ENCODE assay signal across 13 cellular contexts in genomic region chr2:191894681-191895147, GRCh38. TPM values are rescaled to one million over a fixed set of nuclear protein-coding genes. Genes with fewer than 3 reads are reported as not detected.
DNase-seq lines count a peak whose midpoint lies in the region; ATAC-seq, FAIRE-seq and TF ChIP-seq lines count a peak whose summit lies in the region.
"Had no signal": no experiment of that assay in that cellular context is flagged by ENCODE, and none has a peak within 500 bp of the region (broad histone marks: within the 10 kb centered on the region; RNA-seq: fewer than 3 reads in every experiment).

No MANE protein-coding gene starts in this region.

- no peak overlapping the region for H2AFZ ChIP-seq in astrocyte (ENCODE audit: low read depth, low read length)

- DNase-seq in Daoy (ENCODE audit: low read depth) (peak; percentile 33), astrocyte (ENCODE audit: low read depth) (peak; percentile 89), kidney tubule cell (ENCODE audit: low spot score) (peak; percentile 83), NCI-H2196 treated with DMSO at 0.1 percent for 48 hours (lab: John Stamatoyannopoulos, UW; ENCODE audit: unreplicated experiment) (no peak), NCI-H2107 treated with DMSO at 0.1 percent for 48 hours (lab: John Stamatoyannopoulos, UW; ENCODE audit: unreplicated experiment) (no peak)
- DNase-seq in activated naive CD4-positive, alpha-beta T cell treated with anti-CD3 and anti-CD28 coated beads, Interleukin-2, amount 50 U/mL, for 16 hours, result no peak
- DNase-seq: activated B cell treated with CpG ODN at 0.5 μM for 24 hours, activated gamma-delta T cell treated with Interleukin-2 at 50 U/mL for 16 hours, Caco-2, endodermal cell, MM.1S had no signal

- no peak overlapping the region for H3K4me3 Mint-ChIP-seq in astrocyte (ENCODE audit: unreplicated experiment)
- H3K4me3 Mint-ChIP-seq: activated B cell treated with CpG ODN at 0.5 μM for 24 hours, endodermal cell had no signal

- peak overlapping the region; percentile 13 for H3K27ac Mint-ChIP-seq in astrocyte (ENCODE audit: unreplicated experiment)
- H3K27ac Mint-ChIP-seq: activated B cell treated with CpG ODN at 0.5 μM for 24 hours, endodermal cell had no signal

- no peaks in the 10 kb centered on the region for H3K36me3 ChIP-seq in astrocyte (ENCODE audit: insufficient read depth, low read length)

- no peaks in the 10 kb centered on the region for H3K27me3 Mint-ChIP-seq in astrocyte (ENCODE audit: low read depth, unreplicated experiment)
- H3K27me3 Mint-ChIP-seq: activated B cell treated with CpG ODN at 0.5 μM for 24 hours had no signal

- peak overlapping the region; percentile 54 for H3K4me2 ChIP-seq in astrocyte (ENCODE audit: low read length)

- H4K20me1 ChIP-seq in astrocyte (ENCODE audit: insufficient read depth, low read length), result no peaks in the 10 kb centered on the region

- ATAC-seq in HG02885 (IDR thresholded peaks at IDR 0.05; ENCODE audit: poor library complexity, unreplicated experiment), result peak; percentile 42
- no peak for ATAC-seq in HG02642 (IDR thresholded peaks at IDR 0.05; ENCODE audit: poor library complexity, unreplicated experiment)

- H3K27ac ChIP-seq in astrocyte (ENCODE audit: low read depth, low read length), result peak overlapping the region; percentile 82

- no peaks in the 10 kb centered on the region for H3K79me2 ChIP-seq in astrocyte (ENCODE audit: insufficient read depth, low read length)

- no peak overlapping the region for H3K4me3 ChIP-seq in astrocyte (ENCODE audit: insufficient read depth, low read depth, low read length)

- H3K27me3 ChIP-seq in astrocyte (ENCODE audit: insufficient read depth, low read length), result no peaks in the 10 kb centered on the region

- H3K9me3 Mint-ChIP-seq in astrocyte (ENCODE audit: unreplicated experiment), result peaks cover 5% of the 10 kb centered on the region
- H3K9me3 Mint-ChIP-seq: activated B cell treated with CpG ODN at 0.5 μM for 24 hours had no signal

- no peaks in the 10 kb centered on the region for H3K9me3 ChIP-seq in astrocyte (ENCODE audit: insufficient read depth, low read depth, low read length)
- H3K9me3 ChIP-seq: Caco-2 had no signal

- FAIRE-seq in astrocyte (lab: Jason Lieb, UNC), result peak; percentile 82

- H3K4me1 ChIP-seq in astrocyte (ENCODE audit: insufficient read depth, low read length), result peaks cover 23% of the 10 kb centered on the region

- H3K4me1 Mint-ChIP-seq in astrocyte (ENCODE audit: low read depth, unreplicated experiment), result peaks cover 24% of the 10 kb centered on the region
- H3K4me1 Mint-ChIP-seq: activated B cell treated with CpG ODN at 0.5 μM for 24 hours, endodermal cell had no signal

- no peaks in the 10 kb centered on the region for H3K36me3 Mint-ChIP-seq in astrocyte (ENCODE audit: low read depth, unreplicated experiment)

- TF ChIP-seq CTCF in astrocyte (IDR thresholded peaks at IDR 0.05; ENCODE audit: insufficient read depth, low read depth, low read length), result no peak

- peak overlapping the region; percentile 29 for H3K9ac ChIP-seq in astrocyte (ENCODE audit: low read length)

RNA-seq across cellular contexts. Expression of gene CAVIN2, which starts 47.8 kb away (rescaled TPM):
- 0.06 TPM in 1 of 2 replicates, not detected in the other for total RNA-seq in Daoy (2014; rRNA removed; shearing (Covaris generic))
- 1.9 and 2.8 TPM in 2 replicates for total RNA-seq in astrocyte
- total RNA-seq: activated B cell treated with CpG ODN at 0.5 μM for 24 hours, Caco-2, endodermal cell had no signal

Comparison
In these comparisons a context has a peak if more than half of its experiments do, and no peak if none do; other contexts are left out.
1. DNase-seq: peak in Daoy (single experiment), astrocyte (single experiment) and kidney tubule cell (single experiment); none in NCI-H2196 treated with DMSO at 0.1 percent for 48 hours (single experiment), activated naive CD4-positive, alpha-beta T cell treated with anti-CD3 and anti-CD28 coated beads, Interleukin-2, amount 50 U/mL, for 16 hours (single experiment) and NCI-H2107 treated with DMSO at 0.1 percent for 48 hours (single experiment).